1 cellular context compared by ENCODE assay signal in the genomic region with DNA sequence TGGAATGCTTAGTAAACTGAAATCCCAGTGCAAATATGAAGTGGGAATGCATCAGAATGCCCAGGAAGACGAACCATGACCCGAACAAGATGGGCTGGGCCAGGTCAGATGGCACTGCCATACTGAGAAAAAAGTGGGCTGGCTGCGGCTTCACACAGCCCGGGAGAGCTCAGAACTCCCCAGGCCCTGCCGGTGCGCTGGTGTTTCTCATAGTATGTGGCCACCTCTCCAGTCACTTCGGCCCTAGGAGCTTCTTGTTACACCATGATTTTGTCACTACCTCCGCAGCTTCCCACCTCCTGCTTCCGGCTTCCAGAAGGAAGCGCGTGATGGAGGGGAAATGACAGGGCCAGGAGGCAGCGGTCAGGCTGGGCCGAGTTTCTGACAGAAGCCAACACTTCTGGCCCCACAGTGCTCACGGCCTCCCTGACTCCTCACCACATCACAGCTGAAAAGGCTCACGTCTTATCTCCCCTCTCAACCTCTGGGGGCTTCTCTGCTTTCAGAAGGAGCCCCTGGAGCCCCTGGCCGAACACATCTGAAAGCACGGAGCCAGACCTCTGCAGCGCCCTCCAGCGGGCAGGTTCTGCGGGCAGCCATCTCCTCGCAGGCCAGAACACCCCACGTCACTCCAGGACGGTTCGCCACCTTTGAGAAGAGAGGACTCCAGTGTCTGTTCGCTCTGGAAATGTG.
TF ChIP-seq lines count a peak whose summit lies in the region.

No MANE protein-coding gene starts in this region.

TF ChIP-seq in GM12878, 131 proteins besides CTCF, POLR2A, EP300 and RAD21 (continued from another document):
- peak; percentile 94 for TF ChIP-seq ZNF687 (IDR thresholded peaks at IDR 0.05)
- peak; percentile 21; the same call in 1 of the 2 replicates for TF ChIP-seq ZNF384 (IDR thresholded peaks at IDR 0.05; ENCODE audit: borderline replicate concordance, low read depth, low read length)
- TF ChIP-seq IKZF2 (IDR thresholded peaks at IDR 0.05) = peak; percentile 86 to 91
- TF ChIP-seq NBN (IDR thresholded peaks at IDR 0.05) = no peak; the same call in 1 of the 2 replicates
- 0 out of 2 replicates have a peak, but pooled peaks have one; percentile 56 for TF ChIP-seq ATF7 (IDR thresholded peaks at IDR 0.05; ENCODE audit: low read depth)
